In the genomic region with DNA sequence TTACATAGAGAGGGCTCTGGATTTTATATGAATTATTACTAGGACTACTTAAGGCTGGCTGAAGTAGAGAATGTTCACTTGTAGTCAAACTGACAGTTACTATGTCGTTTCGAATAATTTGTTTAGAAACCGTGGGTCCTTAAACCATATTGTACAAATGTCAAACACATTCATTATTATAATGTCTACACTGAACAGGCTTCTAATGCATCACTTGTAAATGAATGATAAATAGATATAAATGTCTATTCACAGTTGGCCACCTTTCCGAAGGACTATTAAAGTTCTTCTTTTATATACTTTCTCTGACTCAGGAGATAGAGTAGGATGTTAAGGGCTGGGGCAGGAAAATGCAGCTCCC, we compare ENCODE assay signal across 35 cellular contexts.
"Had no signal": no experiment of that assay in that cellular context is flagged by ENCODE, and none has a peak within 500 bp of the region (broad histone marks: within the 10 kb centered on the region; RNA-seq: fewer than 3 reads in every experiment).

No MANE protein-coding gene starts in this region.

- H3K9ac ChIP-seq: KMS-11 had no signal

- H3K27me3 ChIP-seq: MG63 had no signal

- H3K4me3 ChIP-seq: MG63 had no signal

- H3K27ac ChIP-seq: KMS-11 had no signal

- H3K4me2 ChIP-seq: KMS-11 had no signal

- H3K9me3 ChIP-seq: MG63 had no signal

- DNase-seq: Karpas-422, Kasumi-1, KG1, MG63, MM.1S, MV-4-11, NCI-H1048, NCI-H1092, NCI-H1092 treated with DMSO at 0.1 percent for 48 hours, NCI-H1105, NCI-H1105 treated with DMSO at 0.1 percent for 48 hours, NCI-H1417, NCI-H1417 treated with DMSO at 0.1 percent for 48 hours, NCI-H1436, NCI-H1436 treated with DMSO at 0.1 percent for 48 hours, NCI-H146, NCI-H1694, NCI-H1694 treated with DMSO at 0.1 percent for 48 hours, NCI-H187, NCI-H187 treated with DMSO at 0.1 percent for 48 hours, NCI-H1930, NCI-H2029, NCI-H2029 treated with DMSO at 0.1 percent for 48 hours, NCI-H2081, NCI-H2081 treated with DMSO at 0.1 percent for 48 hours, NCI-H2107, NCI-H2171, NCI-H2171 treated with DMSO at 0.1 percent for 48 hours, NCI-H2227 treated with DMSO at 0.1 percent for 48 hours, NCI-H226, NCI-H345, NCI-H446, NCI-H446 treated with DMSO at 0.1 percent for 48 hours, NCI-H510A had no signal

- H3K36me3 ChIP-seq: MG63 had no signal
